8 cellular contexts compared by ENCODE assay signal in genomic region chr2:205975082-205975949, GRCh38.
DNase-seq lines count a peak whose midpoint lies in the region; ATAC-seq and TF ChIP-seq lines count a peak whose summit lies in the region.
"Had no signal": no experiment of that assay in that cellular context is flagged by ENCODE, and none has a peak within 500 bp of the region (broad histone marks: within the 10 kb centered on the region; RNA-seq: fewer than 3 reads in every experiment).

No MANE protein-coding gene starts in this region.

- WGBS in transverse colon (ENCODE audit: low coverage in 1 of 2), 2 donors: 23 to 30% methylated on average over 5 of the region's 5 CpGs

- peaks cover 1 to 4% (median 2%) of the 10 kb centered on the region in 3 donors for H3K27me3 Mint-ChIP-seq in CD14-positive monocyte (ENCODE audit: low read depth in 3 of 3)
- H3K27me3 Mint-ChIP-seq in CD8-positive, alpha-beta T cell (ENCODE audit: low read depth): peaks cover 16% of the 10 kb centered on the region

- no peaks in the 10 kb centered on the region for H3K36me3 ChIP-seq in transverse colon
- no peaks in the 10 kb centered on the region for H3K36me3 ChIP-seq in CD8-positive, alpha-beta T cell (ENCODE audit: insufficient read depth, low read length)

- H3K4me3 Mint-ChIP-seq in CD14-positive monocyte: no peak overlapping the region
- H3K4me3 Mint-ChIP-seq in CD8-positive, alpha-beta T cell: no peak overlapping the region
- H3K4me3 Mint-ChIP-seq: naive thymus-derived CD4-positive, alpha-beta T cell had no signal

- TF ChIP-seq CTCF in fibroblast of mammary gland (conservative IDR thresholded peaks at IDR 0.05; ENCODE audit: control insufficient read depth, insufficient read depth, low read depth, low read length) (no peak), transverse colon (IDR thresholded peaks at IDR 0.05) (no peak), CD14-positive monocyte (IDR thresholded peaks at IDR 0.05) (no peak)
- TF ChIP-seq CTCF in CD8-positive, alpha-beta T cell (IDR thresholded peaks at IDR 0.05): no peak

- H3K27ac Mint-ChIP-seq in CD14-positive monocyte: peak overlapping the region in 1 of 7 donors; percentile 43
- no peak overlapping the region for H3K27ac Mint-ChIP-seq in CD8-positive, alpha-beta T cell
- H3K27ac Mint-ChIP-seq: naive thymus-derived CD4-positive, alpha-beta T cell had no signal

- intact Hi-C loops in transverse colon (cut with DNase I; ENCODE audit: low total_unique reads): no loop called here
- intact Hi-C loops in CD14-positive monocyte (cut with micrococcal nuclease): no loop called here
- intact Hi-C loops in CD8-positive, alpha-beta T cell (cut with DNase I, micrococcal nuclease): no loop called here

- H3K36me3 Mint-ChIP-seq in CD14-positive monocyte: peaks cover 0 to 2% of the 10 kb centered on the region in 2 donors
- H3K36me3 Mint-ChIP-seq in CD8-positive, alpha-beta T cell: no peaks in the 10 kb centered on the region

- POLR2A ChIA-PET in CD8-positive, alpha-beta T cell (lab: Charles Lee): no interaction called here

- ATAC-seq in GM19467 (IDR thresholded peaks at IDR 0.05; ENCODE audit: unreplicated experiment): peak; percentile 75
- peak; percentile 60 for ATAC-seq in HG03469 (IDR thresholded peaks at IDR 0.05; ENCODE audit: unreplicated experiment)
- no peak for ATAC-seq in CD8-positive, alpha-beta T cell
- ATAC-seq: naive thymus-derived CD4-positive, alpha-beta T cell had no signal

- H3K4me1 Mint-ChIP-seq in CD14-positive monocyte: peaks cover 6% of the 10 kb centered on the region
- H3K4me1 Mint-ChIP-seq in CD8-positive, alpha-beta T cell (ENCODE audit: low read depth): no peaks in the 10 kb centered on the region

- CTCF ChIA-PET in CD8-positive, alpha-beta T cell (lab: Charles Lee): no interaction called here

- H3K27ac ChIP-seq in transverse colon: peak overlapping the region; percentile 80 to 88 (median 84)
- H3K27ac ChIP-seq in CD8-positive, alpha-beta T cell (ENCODE audit: low read depth, low read length): no peak overlapping the region

- TF ChIP-seq POLR2A in transverse colon (IDR thresholded peaks at IDR 0.05): no peak

- H3K4me1 ChIP-seq in transverse colon: peaks cover 10 to 55% (median 28%) of the 10 kb centered on the region in 4 donors
- H3K4me1 ChIP-seq in CD8-positive, alpha-beta T cell (ENCODE audit: insufficient read depth, low read length): no peaks in the 10 kb centered on the region

- in situ Hi-C loops in transverse colon (cut with MboI; ENCODE audit: low pct_ligation_motif_present in 1 of 4, low pct_unique_long_range_greater_than_20kb in 1 of 4, low sequenced_read_pairs in 3 of 4): no loop called here

- TF ChIP-seq EP300 in transverse colon (IDR thresholded peaks at IDR 0.05; ENCODE audit: low read depth): no peak

- H3K4me3 ChIP-seq in fibroblast of mammary gland (ENCODE audit: control insufficient read depth, low read depth, low read length) (no peak overlapping the region), transverse colon (no peak overlapping the region)
- no peak overlapping the region for H3K4me3 ChIP-seq in CD8-positive, alpha-beta T cell (ENCODE audit: low read depth, low read length)

- peaks cover 4 to 16% (median 12%) of the 10 kb centered on the region in 7 donors for H3K9me3 Mint-ChIP-seq in CD14-positive monocyte
- no peaks in the 10 kb centered on the region for H3K9me3 Mint-ChIP-seq in CD8-positive, alpha-beta T cell

- H3K27me3 ChIP-seq in transverse colon: no peaks in the 10 kb centered on the region
- H3K27me3 ChIP-seq in CD8-positive, alpha-beta T cell (ENCODE audit: insufficient read depth, low read length): no peaks in the 10 kb centered on the region

- H3K9me3 ChIP-seq in transverse colon: no peaks in the 10 kb centered on the region
- no peaks in the 10 kb centered on the region for H3K9me3 ChIP-seq in CD8-positive, alpha-beta T cell (ENCODE audit: low read length)

- DNase-seq in fibroblast of mammary gland (ENCODE audit: low read depth): peak; percentile 5
- DNase-seq in transverse colon: peak; percentile 65
- DNase-seq in germinal center (ENCODE audit: low spot score): no peak
- no peak for DNase-seq in CD14-positive monocyte (ENCODE audit: low spot score)
- no peak for DNase-seq in CD8-positive, alpha-beta T cell
- DNase-seq: naive thymus-derived CD4-positive, alpha-beta T cell had no signal

Comparison
In these comparisons a context has a peak if more than half of its experiments do, and no peak if none do; other contexts are left out.
1. DNase-seq: peak in fibroblast of mammary gland (single experiment) and transverse colon (single experiment); none in germinal center (single experiment), CD14-positive monocyte (single experiment) and CD8-positive, alpha-beta T cell (0 of 7).